Comparison of ENCODE assay signal across 2 cellular contexts in the genomic region with DNA sequence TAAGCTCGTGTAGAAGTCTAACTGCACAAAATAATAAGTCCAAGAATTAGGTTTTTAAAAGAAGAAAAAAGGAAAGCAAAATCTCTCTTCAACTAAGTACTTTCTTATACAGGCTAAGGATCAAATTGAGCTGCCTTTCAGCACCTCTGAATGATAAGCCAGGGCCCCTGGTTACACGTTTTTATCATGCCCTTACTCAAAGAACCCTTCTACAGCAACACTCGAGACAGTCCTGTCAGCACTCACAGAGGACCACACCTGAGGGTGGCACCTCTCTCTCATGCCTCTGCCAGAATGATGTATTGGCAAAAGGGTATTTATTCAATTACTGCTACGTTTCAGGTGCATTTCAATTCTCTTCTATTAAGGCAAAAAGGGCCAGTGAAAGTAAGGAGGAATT.
TF ChIP-seq lines count a peak whose summit lies in the region.

No MANE protein-coding gene starts in this region.

TF ChIP-seq in IMR-90, 13 proteins besides CTCF, POLR2A, EP300 and RAD21:
- TF ChIP-seq RCOR1 (IDR thresholded peaks at IDR 0.05; ENCODE audit: insufficient replicate concordance, low read length): no peak
- no peak for TF ChIP-seq FOS (IDR thresholded peaks at IDR 0.05; ENCODE audit: low read depth, low read length)

TF ChIP-seq in GM12878, 131 proteins besides CTCF, POLR2A, EP300 and RAD21:
- TF ChIP-seq, protein P1, sequence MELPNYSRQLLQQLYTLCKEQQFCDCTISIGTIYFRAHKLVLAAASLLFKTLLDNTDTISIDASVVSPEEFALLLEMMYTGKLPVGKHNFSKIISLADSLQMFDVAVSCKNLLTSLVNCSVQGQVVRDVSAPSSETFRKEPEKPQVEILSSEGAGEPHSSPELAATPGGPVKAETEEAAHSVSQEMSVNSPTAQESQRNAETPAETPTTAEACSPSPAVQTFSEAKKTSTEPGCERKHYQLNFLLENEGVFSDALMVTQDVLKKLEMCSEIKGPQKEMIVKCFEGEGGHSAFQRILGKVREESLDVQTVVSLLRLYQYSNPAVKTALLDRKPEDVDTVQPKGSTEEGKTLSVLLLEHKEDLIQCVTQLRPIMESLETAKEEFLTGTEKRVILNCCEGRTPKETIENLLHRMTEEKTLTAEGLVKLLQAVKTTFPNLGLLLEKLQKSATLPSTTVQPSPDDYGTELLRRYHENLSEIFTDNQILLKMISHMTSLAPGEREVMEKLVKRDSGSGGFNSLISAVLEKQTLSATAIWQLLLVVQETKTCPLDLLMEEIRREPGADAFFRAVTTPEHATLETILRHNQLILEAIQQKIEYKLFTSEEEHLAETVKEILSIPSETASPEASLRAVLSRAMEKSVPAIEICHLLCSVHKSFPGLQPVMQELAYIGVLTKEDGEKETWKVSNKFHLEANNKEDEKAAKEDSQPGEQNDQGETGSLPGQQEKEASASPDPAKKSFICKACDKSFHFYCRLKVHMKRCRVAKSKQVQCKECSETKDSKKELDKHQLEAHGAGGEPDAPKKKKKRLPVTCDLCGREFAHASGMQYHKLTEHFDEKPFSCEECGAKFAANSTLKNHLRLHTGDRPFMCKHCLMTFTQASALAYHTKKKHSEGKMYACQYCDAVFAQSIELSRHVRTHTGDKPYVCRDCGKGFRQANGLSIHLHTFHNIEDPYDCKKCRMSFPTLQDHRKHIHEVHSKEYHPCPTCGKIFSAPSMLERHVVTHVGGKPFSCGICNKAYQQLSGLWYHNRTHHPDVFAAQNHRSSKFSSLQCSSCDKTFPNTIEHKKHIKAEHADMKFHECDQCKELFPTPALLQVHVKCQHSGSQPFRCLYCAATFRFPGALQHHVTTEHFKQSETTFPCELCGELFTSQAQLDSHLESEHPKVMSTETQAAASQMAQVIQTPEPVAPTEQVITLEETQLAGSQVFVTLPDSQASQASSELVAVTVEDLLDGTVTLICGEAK (IDR thresholded peaks at IDR 0.05; ENCODE audit: borderline replicate concordance): no peak
